Comparison of ENCODE assay signal across 2 cellular contexts in genomic region chr4:48851651-48852050, GRCh38.
TF ChIP-seq lines count a peak whose summit lies in the region.

No MANE protein-coding gene starts in this region.

TF ChIP-seq in SK-N-SH, 30 proteins besides CTCF, POLR2A, EP300 and RAD21 (continued from another document):
- peak; percentile 48 for TF ChIP-seq PBX3 (IDR thresholded peaks at IDR 0.05)

TF ChIP-seq in SK-N-SH treated with all-trans-retinoic acid at 6 μM for 48 hours, 23 proteins besides CTCF, POLR2A, EP300 and RAD21 (continued from another document):
- TF ChIP-seq ESRRG (CRISPR knock-in tag; IDR thresholded peaks at IDR 0.05), result no peak
- TF ChIP-seq PATZ1 (CRISPR knock-in tag; IDR thresholded peaks at IDR 0.05; ENCODE audit: borderline replicate concordance), result no peak
- no peak for TF ChIP-seq GLIS3 (CRISPR knock-in tag; IDR thresholded peaks at IDR 0.05)
- no peak for TF ChIP-seq CREB5 (CRISPR knock-in tag; IDR thresholded peaks at IDR 0.05; ENCODE audit: low read depth)
- no peak for TF ChIP-seq ARNTL (CRISPR knock-in tag; IDR thresholded peaks at IDR 0.05; ENCODE audit: borderline replicate concordance, low read depth)
- no peak for TF ChIP-seq BACH2 (CRISPR knock-in tag; IDR thresholded peaks at IDR 0.05; ENCODE audit: borderline replicate concordance)
- TF ChIP-seq RARB (CRISPR knock-in tag; IDR thresholded peaks at IDR 0.05), result no peak
- no peak for TF ChIP-seq TCF4 (CRISPR knock-in tag; IDR thresholded peaks at IDR 0.05; ENCODE audit: borderline replicate concordance)
- TF ChIP-seq CSRNP3 (CRISPR knock-in tag; IDR thresholded peaks at IDR 0.05), result no peak
- no peak for TF ChIP-seq POU6F1 (CRISPR knock-in tag; IDR thresholded peaks at IDR 0.05; ENCODE audit: borderline replicate concordance, low read depth)
- TF ChIP-seq TSHZ2 (CRISPR knock-in tag; IDR thresholded peaks at IDR 0.05), result no peak
- no peak for TF ChIP-seq ISL1 (CRISPR knock-in tag; IDR thresholded peaks at IDR 0.05)
